9 cellular contexts compared by ENCODE assay signal in the genomic region with DNA sequence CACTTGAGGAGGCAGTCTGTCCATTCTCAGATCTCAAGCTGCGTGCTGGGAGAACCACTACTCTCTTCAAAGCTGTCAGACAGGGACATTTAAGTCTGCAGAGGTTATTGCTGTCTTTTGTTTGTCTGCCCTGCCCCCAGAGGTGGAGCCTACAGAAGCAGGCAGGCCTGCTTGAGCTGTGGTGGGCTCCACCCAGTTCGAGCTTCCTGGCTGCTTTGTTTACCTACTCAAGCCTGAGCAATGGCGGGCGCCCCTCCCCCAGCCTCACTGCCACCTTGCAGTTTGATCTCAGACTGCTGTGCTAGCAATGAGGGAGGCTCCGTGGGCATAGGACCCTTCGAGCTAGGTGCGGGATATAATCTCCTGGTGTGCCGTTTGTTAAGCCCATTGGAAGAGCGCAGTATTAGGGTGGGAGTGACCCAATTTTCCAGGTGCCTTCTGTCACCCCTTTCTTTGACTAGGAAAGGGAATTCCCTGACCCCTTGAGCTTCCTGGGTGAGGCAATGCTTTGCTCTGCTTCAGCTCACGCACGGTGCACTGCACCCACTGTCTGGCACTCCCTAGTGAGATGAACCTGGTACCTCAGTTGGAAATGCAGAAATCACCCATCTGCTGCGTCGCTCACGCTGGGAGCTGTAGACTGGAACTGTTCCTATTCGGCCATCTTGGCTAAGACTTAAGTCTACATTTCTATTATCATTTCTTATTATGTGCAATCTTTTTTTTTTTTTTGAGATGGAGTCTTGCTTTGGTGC. TPM values are rescaled to one million over a fixed set of nuclear protein-coding genes. Genes with fewer than 3 reads are reported as not detected.
A peak's percentile ranks its signal among the peaks of the same experiment; 100 is the strongest.
DNase-seq lines count a peak whose midpoint lies in the region; ATAC-seq and TF ChIP-seq lines count a peak whose summit lies in the region.
"Not testable (repeated sequence)": the region's sequence is repeated elsewhere in the genome, so short reads cannot be mapped to it uniquely, and the experiment has no call there.
"Had no signal": no experiment of that assay in that cellular context is flagged by ENCODE, and none has a peak within 500 bp of the region (broad histone marks: within the 10 kb centered on the region; RNA-seq: fewer than 3 reads in every experiment).

No MANE protein-coding gene starts in this region.

- H3K36me3 Mint-ChIP-seq in CD8-positive, alpha-beta T cell; activated CD8-positive, alpha-beta T cell treated with anti-CD3 and anti-CD28 coated beads, Interleukin-2, amount 10 ng/mL, durations not matched to agents 7 days and 5 days (ENCODE audit: low read depth): not testable (repeated sequence)

- peaks cover 22% of the 10 kb centered on the region for H3K4me1 Mint-ChIP-seq in CD8-positive, alpha-beta T cell (ENCODE audit: low read depth)
- peaks cover 14% of the 10 kb centered on the region for H3K4me1 Mint-ChIP-seq in activated CD8-positive, alpha-beta T cell treated with anti-CD3 and anti-CD28 coated beads, Interleukin-2, amount 10 ng/mL, durations not matched to agents 7 days and 5 days (ENCODE audit: low read depth)

- H3K27me3 Mint-ChIP-seq in CD8-positive, alpha-beta T cell (ENCODE audit: low read depth); activated CD8-positive, alpha-beta T cell treated with anti-CD3 and anti-CD28 coated beads, Interleukin-2, amount 10 ng/mL, durations not matched to agents 7 days and 5 days (ENCODE audit: low read depth): not testable (repeated sequence)

- H3K9me3 ChIP-seq in CD8-positive, alpha-beta T cell (ENCODE audit: low read length) = not testable (repeated sequence)

- ATAC-seq in CD8-positive, alpha-beta T cell; activated CD8-positive, alpha-beta T cell treated with anti-CD3 and anti-CD28 coated beads, Interleukin-2, amount 10 ng/mL, durations not matched to agents 7 days and 5 days: not testable (repeated sequence)

- intact Hi-C loops in CD8-positive, alpha-beta T cell (cut with DNase I, micrococcal nuclease) = not testable (repeated sequence)

- not testable (repeated sequence) for H3K27ac ChIP-seq in CD8-positive, alpha-beta T cell (ENCODE audit: low read depth, low read length)

- TF ChIP-seq CTCF in CD8-positive, alpha-beta T cell (IDR thresholded peaks at IDR 0.05) = not testable (repeated sequence)

- POLR2A ChIA-PET in CD8-positive, alpha-beta T cell (lab: Charles Lee) = interaction anchor here (0.7 kb wide), 1 partner anchor 88 kb away, joined by 3 read pairs; no protein-coding TSS in a partner anchor
- POLR2A ChIA-PET in activated CD8-positive, alpha-beta T cell treated with anti-CD3 and anti-CD28 coated beads, Interleukin-2, amount 10 ng/mL, durations not matched to agents 7 days and 5 days (lab: Charles Lee) = not testable (repeated sequence)

- H3K4me1 ChIP-seq in CD8-positive, alpha-beta T cell (ENCODE audit: insufficient read depth, low read length) = not testable (repeated sequence)

- H3K4me3 ChIP-seq in CD8-positive, alpha-beta T cell (ENCODE audit: low read depth, low read length) = not testable (repeated sequence)

- H3K36me3 ChIP-seq in CD8-positive, alpha-beta T cell (ENCODE audit: insufficient read depth, low read length) = not testable (repeated sequence)

- CTCF ChIA-PET in CD8-positive, alpha-beta T cell (lab: Charles Lee) = interaction anchor here (3.3 kb wide), 1 partner anchor 117 kb away, joined by 11 read pairs; no protein-coding TSS in a partner anchor
- CTCF ChIA-PET in activated CD8-positive, alpha-beta T cell treated with anti-CD3 and anti-CD28 coated beads, Interleukin-2, amount 10 ng/mL, durations not matched to agents 7 days and 5 days (lab: Charles Lee) = interaction anchor here (0.8 to 1.0 kb wide), 2 partner anchors 30 to 202 kb away, joined by 3 read pairs; no protein-coding TSS in a partner anchor

- peak overlapping the region; percentile 66 for H3K4me3 Mint-ChIP-seq in CD8-positive, alpha-beta T cell
- H3K4me3 Mint-ChIP-seq in activated CD8-positive, alpha-beta T cell treated with anti-CD3 and anti-CD28 coated beads, Interleukin-2, amount 10 ng/mL, durations not matched to agents 7 days and 5 days = not testable (repeated sequence)

- H3K27ac Mint-ChIP-seq in CD8-positive, alpha-beta T cell = peak overlapping the region; percentile 93
- not testable (repeated sequence) for H3K27ac Mint-ChIP-seq in activated CD8-positive, alpha-beta T cell treated with anti-CD3 and anti-CD28 coated beads, Interleukin-2, amount 10 ng/mL, durations not matched to agents 7 days and 5 days

- DNase-seq in CD8-positive, alpha-beta T cell = peak in 5 of 7 experiments; percentile 7 to 73 (median 35)
- DNase-seq in T-helper 1 cell = peak in 3 of 5 donors; percentile 23 to 32 (median 26)
- peak; percentile 16 for DNase-seq in activated CD4-positive, alpha-beta T cell treated with anti-CD3 and anti-CD28 coated beads for 48 hours
- DNase-seq in activated CD8-positive, alpha-beta T cell treated with anti-CD3 and anti-CD28 coated beads, Interleukin-2, amount 10 ng/mL, durations not matched to agents 7 days and 5 days = peak; percentile 42
- DNase-seq in activated effector memory CD4-positive, alpha-beta T cell treated with Interleukin-2 at 50 U/mL for 16 hours = peak; percentile 68
- DNase-seq in central memory CD4-positive, alpha-beta T cell = peak; percentile 65
- peak; percentile 2 for DNase-seq in stimulated activated CD4-positive, alpha-beta T cell treated with anti-CD3 and anti-CD28 coated beads, Interleukin-15, amount 100 ng/mL, for 24 hours

- H3K9me3 Mint-ChIP-seq in CD8-positive, alpha-beta T cell; activated CD8-positive, alpha-beta T cell treated with anti-CD3 and anti-CD28 coated beads, Interleukin-2, amount 10 ng/mL, durations not matched to agents 7 days and 5 days (ENCODE audit: insufficient read depth): not testable (repeated sequence)

- not testable (repeated sequence) for H3K27me3 ChIP-seq in CD8-positive, alpha-beta T cell (ENCODE audit: insufficient read depth, low read length)

RNA-seq across cellular contexts. Expression of a gene that starts 59.1 kb away (rescaled TPM):
- not detected for total RNA-seq in CD8-positive, alpha-beta T cell
- total RNA-seq in activated CD8-positive, alpha-beta T cell treated with anti-CD3 and anti-CD28 coated beads, Interleukin-2, amount 10 ng/mL, durations not matched to agents 7 days and 5 days = not detected
- total RNA-seq: GM23338, HT-29 had no signal

Comparison
In these comparisons a context has a peak if more than half of its experiments do, and no peak if none do; other contexts are left out.
1. DNase-seq: peak in every context shown above with its lines; median percentile 68 in activated effector memory CD4-positive, alpha-beta T cell treated with Interleukin-2 at 50 U/mL for 16 hours; 65 in central memory CD4-positive, alpha-beta T cell; 42 in activated CD8-positive, alpha-beta T cell treated with anti-CD3 and anti-CD28 coated beads, Interleukin-2, amount 10 ng/mL, durations not matched to agents 7 days and 5 days; 35 in CD8-positive, alpha-beta T cell; 26 in T-helper 1 cell; 16 in activated CD4-positive, alpha-beta T cell treated with anti-CD3 and anti-CD28 coated beads for 48 hours; 2 in stimulated activated CD4-positive, alpha-beta T cell treated with anti-CD3 and anti-CD28 coated beads, Interleukin-15, amount 100 ng/mL, for 24 hours.